ENCODE assay signal across 30 cellular contexts in the genomic region with DNA sequence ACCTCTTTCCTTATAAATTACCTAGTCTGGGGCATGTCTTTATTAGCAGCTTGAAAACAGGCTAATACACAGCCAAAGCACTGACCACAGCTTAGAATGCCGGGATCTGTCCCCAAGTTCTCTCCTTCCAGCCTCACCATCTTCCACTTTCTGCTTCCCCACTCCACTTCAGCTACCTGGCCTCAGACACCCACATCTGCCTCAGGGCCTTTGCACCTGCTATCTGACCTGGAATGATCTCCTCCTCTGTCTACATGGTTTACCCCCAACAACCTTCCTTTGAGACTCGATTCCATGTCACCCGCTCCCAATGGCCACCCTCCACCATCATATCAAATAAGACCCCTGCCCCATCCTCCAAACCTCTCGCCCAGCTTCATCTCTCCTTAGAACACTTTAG.
"Had no signal": no experiment of that assay in that cellular context is flagged by ENCODE, and none has a peak within 500 bp of the region (broad histone marks: within the 10 kb centered on the region; RNA-seq: fewer than 3 reads in every experiment).

No MANE protein-coding gene starts in this region.

- ATAC-seq: activated CD4-positive, CD25-positive, alpha-beta regulatory T cell treated with anti-CD3 and anti-CD28 coated beads, Interleukin-2, amount 50 U/mL, for 24 hours; activated CD8-positive, alpha-beta memory T cell treated with anti-CD3 and anti-CD28 coated beads, Interleukin-2, amount 10 ng/mL, durations not matched to agents 7 days and 5 days; activated CD8-positive, alpha-beta T cell treated with anti-CD3 and anti-CD28 coated beads, Interleukin-2, amount 10 ng/mL, durations not matched to agents 7 days and 5 days; esophagus mucosa had no signal

- H3K27ac ChIP-seq: brain microvascular endothelial cell, coronary artery, dorsolateral prefrontal cortex, WERI-Rb-1 had no signal

- H3K36me3 Mint-ChIP-seq: activated CD4-positive, alpha-beta memory T cell treated with anti-CD3 and anti-CD28 coated beads for 36 hours; activated CD8-positive, alpha-beta memory T cell treated with anti-CD3 and anti-CD28 coated beads, Interleukin-2, amount 10 ng/mL, durations not matched to agents 7 days and 5 days; activated naive CD4-positive, alpha-beta T cell treated with anti-CD3 and anti-CD28 coated beads, Interleukin-2, amount 50 U/mL, for 24 hours had no signal

- H3K27me3 Mint-ChIP-seq: activated B cell treated with CpG ODN at 0.5 μM for 24 hours; activated CD4-positive, alpha-beta memory T cell treated with anti-CD3 and anti-CD28 coated beads for 36 hours; activated CD8-positive, alpha-beta memory T cell treated with anti-CD3 and anti-CD28 coated beads, Interleukin-2, amount 10 ng/mL, durations not matched to agents 7 days and 5 days; activated naive CD4-positive, alpha-beta T cell treated with anti-CD3 and anti-CD28 coated beads, Interleukin-2, amount 50 U/mL, for 24 hours; activated naive CD8-positive, alpha-beta T cell treated with anti-CD3 and anti-CD28 coated beads, Interleukin-2, amount 10 ng/mL, durations not matched to agents 7 days and 5 days; dendritic cell treated with granulocyte-macrophage colony-stimulating factor and Interleukin-4, amounts not matched to agents 40 ng/mL and 50 ng/mL, for 4 days had no signal

- DNase-seq: activated B cell treated with CpG ODN at 0.5 μM for 24 hours; activated CD4-positive, alpha-beta memory T cell treated with anti-CD3 and anti-CD28 coated beads for 36 hours; activated CD4-positive, alpha-beta T cell treated with anti-CD3 and anti-CD28 coated beads for 48 hours; activated CD4-positive, alpha-beta T cell treated with anti-CD3 and anti-CD28 coated beads, Interleukin-2, amount 50 U/mL, for 1 hour; activated CD8-positive, alpha-beta memory T cell treated with anti-CD3 and anti-CD28 coated beads, Interleukin-2, amount 10 ng/mL, durations not matched to agents 7 days and 5 days; activated CD8-positive, alpha-beta memory T cell treated with anti-CD3 and anti-CD28 coated beads, Interleukin-2, amount 50 U/mL, for 4 hours; activated CD8-positive, alpha-beta T cell treated with anti-CD3 and anti-CD28 coated beads, Interleukin-2, amount 10 ng/mL, durations not matched to agents 7 days and 5 days; activated effector memory CD4-positive, alpha-beta T cell treated with anti-CD3 and anti-CD28 coated beads, Interleukin-2, amount 50 U/mL, for 16 hours; activated naive CD4-positive, alpha-beta T cell treated with anti-CD3 and anti-CD28 coated beads for 36 hours; activated naive CD8-positive, alpha-beta T cell treated with anti-CD3 and anti-CD28 coated beads, Interleukin-2, amount 10 ng/mL, durations not matched to agents 7 days and 5 days; activated T-cell treated with anti-CD3 and anti-CD28 coated beads, Interleukin-2, amount 50 U/mL, for 1 hour; activated T-cell treated with anti-CD3 and anti-CD28 coated beads, Interleukin-2, amount 50 U/mL, for 48 hours; amniotic stem cell; anterior cingulate cortex; brain microvascular endothelial cell; dorsolateral prefrontal cortex; effector memory CD4-positive, alpha-beta T cell; endodermal cell; foreskin fibroblast; head of caudate nucleus; T-helper 2 cell; WERI-Rb-1 had no signal

- H3K27me3 ChIP-seq: brain microvascular endothelial cell had no signal

- H3K27ac Mint-ChIP-seq: activated B cell treated with CpG ODN at 0.5 μM for 24 hours; activated CD4-positive, alpha-beta memory T cell treated with anti-CD3 and anti-CD28 coated beads for 36 hours; activated CD8-positive, alpha-beta memory T cell treated with anti-CD3 and anti-CD28 coated beads, Interleukin-2, amount 10 ng/mL, durations not matched to agents 7 days and 5 days; activated CD8-positive, alpha-beta T cell treated with anti-CD3 and anti-CD28 coated beads, Interleukin-2, amount 10 ng/mL, durations not matched to agents 7 days and 5 days; activated naive CD4-positive, alpha-beta T cell treated with anti-CD3 and anti-CD28 coated beads for 36 hours; activated naive CD4-positive, alpha-beta T cell treated with anti-CD3 and anti-CD28 coated beads, Interleukin-2, amount 50 U/mL, for 24 hours; activated naive CD8-positive, alpha-beta T cell treated with anti-CD3 and anti-CD28 coated beads, Interleukin-2, amount 10 ng/mL, durations not matched to agents 7 days and 5 days; activated T-helper 1 cell treated with anti-CD3 and anti-CD28 coated beads, Interleukin-12 subunit alpha, Interleukin-12 subunit beta, Interleukin-2, Interleukin-4 antibody, amounts not matched to agents 30 ng/mL and 10 ng/mL and 1 ng/mL, durations not matched to agents 14 hours and 24 hours and 36 hours; activated T-helper 2 cell treated with anti-CD3 and anti-CD28 coated beads, Interferon-gamma antibody, Interleukin-2, Interleukin-4, amounts not matched to agents 10 μg/mL and 5 μg/mL and 100 μg/mL, durations not matched to agents 14 hours and 24 hours and 36 hours; dendritic cell treated with granulocyte-macrophage colony-stimulating factor and Interleukin-4, amounts not matched to agents 40 ng/mL and 50 ng/mL, for 4 days; endodermal cell had no signal

- H3K4me3 Mint-ChIP-seq: activated B cell treated with CpG ODN at 0.5 μM for 24 hours; activated CD4-positive, alpha-beta memory T cell treated with anti-CD3 and anti-CD28 coated beads for 36 hours; activated CD8-positive, alpha-beta memory T cell treated with anti-CD3 and anti-CD28 coated beads, Interleukin-2, amount 10 ng/mL, durations not matched to agents 7 days and 5 days; activated CD8-positive, alpha-beta T cell treated with anti-CD3 and anti-CD28 coated beads, Interleukin-2, amount 10 ng/mL, durations not matched to agents 7 days and 5 days; activated naive CD4-positive, alpha-beta T cell treated with anti-CD3 and anti-CD28 coated beads for 36 hours; activated naive CD4-positive, alpha-beta T cell treated with anti-CD3 and anti-CD28 coated beads, Interleukin-2, amount 50 U/mL, for 24 hours; activated naive CD8-positive, alpha-beta T cell treated with anti-CD3 and anti-CD28 coated beads, Interleukin-2, amount 10 ng/mL, durations not matched to agents 7 days and 5 days; activated T-helper 1 cell treated with anti-CD3 and anti-CD28 coated beads, Interleukin-12 subunit alpha, Interleukin-12 subunit beta, Interleukin-2, Interleukin-4 antibody, amounts not matched to agents 30 ng/mL and 10 ng/mL and 1 ng/mL, durations not matched to agents 14 hours and 24 hours and 36 hours; central memory CD8-positive, alpha-beta T cell; dendritic cell treated with granulocyte-macrophage colony-stimulating factor and Interleukin-4, amounts not matched to agents 40 ng/mL and 50 ng/mL, for 4 days; endodermal cell had no signal

- H3K36me3 ChIP-seq: brain microvascular endothelial cell had no signal

- H3K9me3 Mint-ChIP-seq: activated naive CD4-positive, alpha-beta T cell treated with anti-CD3 and anti-CD28 coated beads for 36 hours; activated naive CD4-positive, alpha-beta T cell treated with anti-CD3 and anti-CD28 coated beads, Interleukin-2, amount 50 U/mL, for 24 hours; activated naive CD8-positive, alpha-beta T cell treated with anti-CD3 and anti-CD28 coated beads, Interleukin-2, amount 10 ng/mL, durations not matched to agents 7 days and 5 days; activated T-helper 1 cell treated with anti-CD3 and anti-CD28 coated beads, Interleukin-12 subunit alpha, Interleukin-12 subunit beta, Interleukin-2, Interleukin-4 antibody, amounts not matched to agents 30 ng/mL and 10 ng/mL and 1 ng/mL, durations not matched to agents 14 hours and 24 hours and 36 hours; activated T-helper 2 cell treated with anti-CD3 and anti-CD28 coated beads, Interferon-gamma antibody, Interleukin-2, Interleukin-4, amounts not matched to agents 10 μg/mL and 5 μg/mL and 100 μg/mL, durations not matched to agents 14 hours and 24 hours and 36 hours; central memory CD8-positive, alpha-beta T cell; endodermal cell had no signal

- H3K4me3 ChIP-seq: coronary artery, dorsolateral prefrontal cortex had no signal

- H3K4me1 Mint-ChIP-seq: activated B cell treated with CpG ODN at 0.5 μM for 24 hours; activated CD8-positive, alpha-beta memory T cell treated with anti-CD3 and anti-CD28 coated beads, Interleukin-2, amount 10 ng/mL, durations not matched to agents 7 days and 5 days; activated naive CD4-positive, alpha-beta T cell treated with anti-CD3 and anti-CD28 coated beads, Interleukin-2, amount 50 U/mL, for 24 hours; central memory CD8-positive, alpha-beta T cell had no signal
